ENCODE assay signal across 9 cellular contexts in the genomic region with DNA sequence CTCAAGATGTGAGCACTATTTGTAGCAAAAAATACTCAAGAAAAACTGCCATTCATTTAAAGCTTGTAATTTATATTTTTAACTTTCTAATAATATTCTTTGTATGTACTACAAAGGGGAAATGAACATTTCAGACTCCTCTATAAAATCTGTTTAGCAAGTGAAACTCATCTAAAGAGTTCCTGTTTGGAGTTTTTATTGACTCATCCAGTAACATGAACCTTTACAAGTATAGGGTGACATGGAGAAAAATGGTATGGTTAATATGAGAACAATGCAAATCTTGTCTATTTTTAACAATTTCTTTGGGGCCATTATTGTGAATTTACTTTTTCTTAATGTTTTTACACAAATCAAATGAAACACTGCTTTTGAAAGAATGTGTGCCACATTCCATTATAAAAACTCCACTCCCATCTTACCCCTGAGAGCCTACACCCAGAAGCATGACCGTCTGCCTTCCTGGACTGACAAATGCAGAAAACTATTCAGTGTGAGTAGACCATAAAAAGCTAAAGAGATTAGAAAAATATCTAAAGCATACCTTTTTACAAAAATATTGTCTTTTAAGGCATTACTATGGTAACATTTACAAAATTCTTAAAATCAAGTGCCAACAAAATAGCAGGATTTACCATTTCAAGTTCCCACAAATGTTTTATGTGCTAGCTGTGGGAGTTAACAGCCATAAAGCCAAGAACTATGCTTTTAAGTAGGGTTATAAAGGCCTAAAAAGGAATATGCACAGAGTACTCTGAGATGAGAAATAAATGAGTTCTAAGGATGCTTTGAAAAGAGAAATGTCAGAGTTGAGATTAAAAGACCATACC.
DNase-seq lines count a peak whose midpoint lies in the region; ATAC-seq and TF ChIP-seq lines count a peak whose summit lies in the region.
"Had no signal": no experiment of that assay in that cellular context is flagged by ENCODE, and none has a peak within 500 bp of the region (broad histone marks: within the 10 kb centered on the region; RNA-seq: fewer than 3 reads in every experiment).

No MANE protein-coding gene starts in this region.

- no peaks in the 10 kb centered on the region for H3K4me1 ChIP-seq in osteoblast (ENCODE audit: insufficient read depth, low read length)

- TF ChIP-seq CTCF in osteoblast (IDR thresholded peaks at IDR 0.05; ENCODE audit: extremely low read depth, low read depth, low read length): no peak
- no peak for TF ChIP-seq CTCF in RWPE1 (conservative IDR thresholded peaks at IDR 0.05; ENCODE audit: low read depth)

- H3K36me3 ChIP-seq in osteoblast (ENCODE audit: insufficient read depth, low read length): no peaks in the 10 kb centered on the region

- POLR2A ChIA-PET in RWPE1 (lab: Yijun Ruan, JAX; ENCODE audit: low non-redundant PET): no interaction called here

- no peak overlapping the region for H2AFZ ChIP-seq in osteoblast (ENCODE audit: low read length)

- no peaks in the 10 kb centered on the region for H3K27me3 Mint-ChIP-seq in activated T-helper 1 cell treated with anti-CD3 and anti-CD28 coated beads, Interleukin-12 subunit alpha, Interleukin-12 subunit beta, Interleukin-2, Interleukin-4 antibody, amounts not matched to agents 30 ng/mL and 10 ng/mL and 1 ng/mL, durations not matched to agents 14 hours and 24 hours and 36 hours (ENCODE audit: insufficient read depth)
- H3K27me3 Mint-ChIP-seq in activated T-cell treated with anti-CD3 and anti-CD28 coated beads, Interleukin-2, amount 50 U/mL, for 24 hours: no peaks in the 10 kb centered on the region

- H3K9me3 ChIP-seq in osteoblast (ENCODE audit: low read depth, low read length): no peaks in the 10 kb centered on the region

- H3K4me3 ChIP-seq in osteoblast (ENCODE audit: insufficient read depth, low read length): no peak overlapping the region

- H3K27ac ChIP-seq in osteoblast (ENCODE audit: low read depth, low read length) (no peak overlapping the region), RWPE1 (no peak overlapping the region)

- H3K36me3 Mint-ChIP-seq in activated T-helper 1 cell treated with anti-CD3 and anti-CD28 coated beads, Interleukin-12 subunit alpha, Interleukin-12 subunit beta, Interleukin-2, Interleukin-4 antibody, amounts not matched to agents 30 ng/mL and 10 ng/mL and 1 ng/mL, durations not matched to agents 14 hours and 24 hours and 36 hours (ENCODE audit: low read depth): no peaks in the 10 kb centered on the region
- no peaks in the 10 kb centered on the region for H3K36me3 Mint-ChIP-seq in activated T-cell treated with anti-CD3 and anti-CD28 coated beads, Interleukin-2, amount 50 U/mL, for 24 hours (ENCODE audit: low read depth)
- H3K36me3 Mint-ChIP-seq: activated naive CD8-positive, alpha-beta T cell had no signal

- intact Hi-C loops in activated T-helper 1 cell treated with anti-CD3 and anti-CD28 coated beads, Interleukin-12 subunit alpha, Interleukin-12 subunit beta, Interleukin-2, Interleukin-4 antibody, amounts not matched to agents 30 ng/mL and 10 ng/mL and 1 ng/mL, durations not matched to agents 14 hours and 24 hours and 36 hours (cut with micrococcal nuclease): no loop called here

- peak; percentile 62 for DNase-seq in NOMO-1 treated with DMSO at 0.1 percent for 48 hours (lab: John Stamatoyannopoulos, UW; ENCODE audit: unreplicated experiment)
- peak; percentile 50 for DNase-seq in osteoblast (ENCODE audit: insufficient read length, low spot score, missing footprints)
- DNase-seq in activated T-helper 1 cell treated with anti-CD3 and anti-CD28 coated beads, Interleukin-12 subunit alpha, Interleukin-12 subunit beta, Interleukin-2, Interleukin-4 antibody, amounts not matched to agents 30 ng/mL and 10 ng/mL and 1 ng/mL, durations not matched to agents 14 hours and 24 hours and 36 hours (ENCODE audit: low spot score): no peak
- no peak for DNase-seq in NCI-H345 (lab: John Stamatoyannopoulos, UW)
- no peak for DNase-seq in RWPE1 (ENCODE audit: low spot score)
- DNase-seq in activated T-cell treated with anti-CD3 and anti-CD28 coated beads, Interleukin-2, amount 50 U/mL, for 24 hours: no peak

- H3K79me2 ChIP-seq in osteoblast (ENCODE audit: insufficient read depth, low read length): no peaks in the 10 kb centered on the region

- no peaks in the 10 kb centered on the region for H3K4me1 Mint-ChIP-seq in activated T-helper 1 cell treated with anti-CD3 and anti-CD28 coated beads, Interleukin-12 subunit alpha, Interleukin-12 subunit beta, Interleukin-2, Interleukin-4 antibody, amounts not matched to agents 30 ng/mL and 10 ng/mL and 1 ng/mL, durations not matched to agents 14 hours and 24 hours and 36 hours (ENCODE audit: low read depth)
- H3K4me1 Mint-ChIP-seq in activated T-cell treated with anti-CD3 and anti-CD28 coated beads, Interleukin-2, amount 50 U/mL, for 24 hours (ENCODE audit: low read depth): no peaks in the 10 kb centered on the region

- H3K4me3 Mint-ChIP-seq in activated T-helper 1 cell treated with anti-CD3 and anti-CD28 coated beads, Interleukin-12 subunit alpha, Interleukin-12 subunit beta, Interleukin-2, Interleukin-4 antibody, amounts not matched to agents 30 ng/mL and 10 ng/mL and 1 ng/mL, durations not matched to agents 14 hours and 24 hours and 36 hours: no peak overlapping the region
- no peak overlapping the region for H3K4me3 Mint-ChIP-seq in activated T-cell treated with anti-CD3 and anti-CD28 coated beads, Interleukin-2, amount 50 U/mL, for 24 hours
- H3K4me3 Mint-ChIP-seq: activated naive CD8-positive, alpha-beta T cell had no signal

- H3K9me3 Mint-ChIP-seq in activated T-helper 1 cell treated with anti-CD3 and anti-CD28 coated beads, Interleukin-12 subunit alpha, Interleukin-12 subunit beta, Interleukin-2, Interleukin-4 antibody, amounts not matched to agents 30 ng/mL and 10 ng/mL and 1 ng/mL, durations not matched to agents 14 hours and 24 hours and 36 hours: no peaks in the 10 kb centered on the region
- no peaks in the 10 kb centered on the region for H3K9me3 Mint-ChIP-seq in activated T-cell treated with anti-CD3 and anti-CD28 coated beads, Interleukin-2, amount 50 U/mL, for 24 hours

- CTCF ChIA-PET in RWPE1 (lab: Yijun Ruan, JAX): no interaction called here

- no peak overlapping the region for H3K27ac Mint-ChIP-seq in activated T-helper 1 cell treated with anti-CD3 and anti-CD28 coated beads, Interleukin-12 subunit alpha, Interleukin-12 subunit beta, Interleukin-2, Interleukin-4 antibody, amounts not matched to agents 30 ng/mL and 10 ng/mL and 1 ng/mL, durations not matched to agents 14 hours and 24 hours and 36 hours
- H3K27ac Mint-ChIP-seq in activated T-cell treated with anti-CD3 and anti-CD28 coated beads, Interleukin-2, amount 50 U/mL, for 24 hours: no peak overlapping the region
- H3K27ac Mint-ChIP-seq: activated naive CD8-positive, alpha-beta T cell had no signal

- ATAC-seq in GM18868 (IDR thresholded peaks at IDR 0.05; ENCODE audit: unreplicated experiment) (peak; percentile 87), HG02623 (IDR thresholded peaks at IDR 0.05; ENCODE audit: unreplicated experiment) (peak; percentile 88)

- H3K27me3 ChIP-seq in osteoblast (ENCODE audit: insufficient read depth, low read length): no peaks in the 10 kb centered on the region

- no peak overlapping the region for H3K4me2 ChIP-seq in osteoblast (ENCODE audit: insufficient read depth, low read length)

- H4K20me1 ChIP-seq in osteoblast (ENCODE audit: insufficient read depth, low read length): no peaks in the 10 kb centered on the region

Comparison
In these comparisons a context has a peak if more than half of its experiments do, and no peak if none do; other contexts are left out.
1. DNase-seq: peak in NOMO-1 treated with DMSO at 0.1 percent for 48 hours (single experiment) and osteoblast (single experiment); none in activated T-helper 1 cell treated with anti-CD3 and anti-CD28 coated beads, Interleukin-12 subunit alpha, Interleukin-12 subunit beta, Interleukin-2, Interleukin-4 antibody, amounts not matched to agents 30 ng/mL and 10 ng/mL and 1 ng/mL, durations not matched to agents 14 hours and 24 hours and 36 hours (single experiment), NCI-H345 (single experiment), RWPE1 (single experiment) and activated T-cell treated with anti-CD3 and anti-CD28 coated beads, Interleukin-2, amount 50 U/mL, for 24 hours (single experiment).